Comparison of ENCODE assay signal across 8 cellular contexts in the genomic region with DNA sequence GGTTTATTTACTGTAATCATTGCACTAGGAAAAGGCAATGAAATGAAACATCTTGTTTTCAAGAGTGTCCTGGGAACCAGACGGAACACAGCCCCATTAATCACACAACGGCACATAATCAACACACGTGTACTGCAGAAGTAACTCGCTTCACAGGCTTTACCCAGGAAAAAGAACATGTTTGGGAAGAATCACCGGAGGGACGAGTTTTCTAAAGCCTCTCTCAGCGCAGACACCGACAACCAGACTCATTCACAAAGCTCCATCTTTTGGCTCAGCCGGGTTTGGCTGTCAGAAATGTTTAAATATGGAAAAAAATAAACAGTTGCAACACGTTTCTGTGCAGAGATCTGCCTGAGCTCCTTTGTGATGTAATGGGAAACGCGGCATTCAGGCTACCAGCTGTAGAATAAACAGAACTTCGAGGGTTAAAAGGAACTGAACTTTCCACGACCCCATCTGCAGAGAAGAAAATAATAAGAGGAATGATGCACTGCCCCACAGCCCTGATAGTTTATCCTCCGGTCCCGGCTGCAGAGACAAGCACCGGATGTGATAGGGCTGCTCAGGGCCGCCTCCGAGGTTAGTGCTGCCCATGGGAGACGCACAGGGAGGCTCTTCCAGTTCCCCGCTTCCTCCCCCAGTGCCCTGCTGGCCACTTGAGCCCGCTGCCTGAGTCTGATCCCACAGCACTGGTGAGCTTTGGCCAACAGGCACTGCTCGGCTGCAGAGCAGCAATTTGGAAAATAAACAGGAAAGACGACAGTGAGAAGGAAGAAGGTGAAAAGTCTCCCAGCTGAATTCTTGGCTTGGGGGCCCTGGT.
DNase-seq lines count a peak whose midpoint lies in the region; ATAC-seq and TF ChIP-seq lines count a peak whose summit lies in the region.

No MANE protein-coding gene starts in this region.

- H2AFZ ChIP-seq in parathyroid adenoma: no peak overlapping the region
- H2AFZ ChIP-seq in PC-9: no peak overlapping the region

- no peaks in the 10 kb centered on the region; the same call in 1 of the 2 replicates for H3F3A ChIP-seq in PC-9 (ENCODE audit: insufficient read depth, low read depth)

- H4K20me1 ChIP-seq in BLaER1 treated with 17β-estradiol and CSF1 and Interleukin-3, amounts not matched to agents 10 nM and 100 nM: peaks cover 0 to 29% (median 0%) of the 10 kb centered on the region in 11 experiments; a peak in 6 of 22 replicates
- no peaks in the 10 kb centered on the region; the same call in 1 of the 2 replicates for H4K20me1 ChIP-seq in PC-9 (ENCODE audit: insufficient read depth)

- peaks cover 50 to 91% (median 86%) of the 10 kb centered on the region in 11 experiments for H3K36me3 ChIP-seq in BLaER1 treated with 17β-estradiol and CSF1 and Interleukin-3, amounts not matched to agents 10 nM and 100 nM
- H3K36me3 ChIP-seq in parathyroid adenoma (ENCODE audit: control insufficient read depth, insufficient read depth, low read length) (no peaks in the 10 kb centered on the region), PC-9 (ENCODE audit: low read depth) (no peaks in the 10 kb centered on the region)

- H3K27ac ChIP-seq in BLaER1 treated with 17β-estradiol and CSF1 and Interleukin-3, amounts not matched to agents 10 nM and 100 nM: peak overlapping the region in 1 of 11 experiments; percentile 14; a peak in 1 of 22 replicates
- H3K27ac ChIP-seq in parathyroid adenoma (peak overlapping the region; percentile 15), PC-9 (no peak overlapping the region)

- no peaks in the 10 kb centered on the region for H3K27me3 ChIP-seq in BLaER1 treated with 17β-estradiol and CSF1 and Interleukin-3, amounts not matched to agents 10 nM and 100 nM
- no peaks in the 10 kb centered on the region for H3K27me3 ChIP-seq in parathyroid adenoma (ENCODE audit: control insufficient read depth, insufficient read depth, low read length)
- no peaks in the 10 kb centered on the region for H3K27me3 ChIP-seq in PC-9 (ENCODE audit: insufficient read depth, low read depth)

- no peak overlapping the region; a peak in 1 of 22 replicates for H3K9ac ChIP-seq in BLaER1 treated with 17β-estradiol and CSF1 and Interleukin-3, amounts not matched to agents 10 nM and 100 nM
- no peak overlapping the region for H3K9ac ChIP-seq in parathyroid adenoma

- peak; percentile 65 for ATAC-seq in SK-N-SH treated with all-trans-retinoic acid at 6 μM for 48 hours
- no peak for ATAC-seq in HG03439 (IDR thresholded peaks at IDR 0.05; ENCODE audit: unreplicated experiment)

- peak; percentile 95 for DNase-seq in fibroblast of the aortic adventitia (ENCODE audit: low read depth)
- DNase-seq in PC-9: no peak
- DNase-seq in DMS153 treated with DMSO at 0.1 percent for 48 hours (lab: John Stamatoyannopoulos, UW; ENCODE audit: unreplicated experiment): no peak
- no peak for DNase-seq in NCI-H2196 (lab: John Stamatoyannopoulos, UW; ENCODE audit: unreplicated experiment)

- no peaks in the 10 kb centered on the region for H3K9me3 ChIP-seq in BLaER1 treated with 17β-estradiol and CSF1 and Interleukin-3, amounts not matched to agents 10 nM and 100 nM (replicated peaks in 1 of 11)
- H3K9me3 ChIP-seq in parathyroid adenoma (ENCODE audit: control insufficient read depth, low read length): no peaks in the 10 kb centered on the region
- H3K9me3 ChIP-seq in PC-9 (ENCODE audit: insufficient read depth, low read depth): no peaks in the 10 kb centered on the region

- CTCF ChIA-PET in PC-9 (lab: Charles Lee): interaction anchor here (0.6 kb wide), 1 partner anchor 11 kb away, joined by 6 read pairs; no protein-coding TSS in a partner anchor

- POLR2A ChIA-PET in PC-9 (lab: Charles Lee; ENCODE audit: unreplicated experiment): no interaction called here

- H3K79me2 ChIP-seq in parathyroid adenoma: no peaks in the 10 kb centered on the region
- H3K79me2 ChIP-seq in PC-9 (ENCODE audit: low read depth): no peaks in the 10 kb centered on the region

- intact Hi-C loops in PC-9 (cut with micrococcal nuclease; ENCODE audit: unreplicated experiment): no loop called here

- BruUV-seq in PC-9 (replicated peaks; lab: Mats Ljungman, UMichigan): no TSS peak

- peak; percentile 39 for TF ChIP-seq CTCF in fibroblast of the aortic adventitia (IDR thresholded peaks at IDR 0.05; ENCODE audit: insufficient read depth, low read length)
- no peak for TF ChIP-seq CTCF in parathyroid adenoma (IDR thresholded peaks at IDR 0.05)
- TF ChIP-seq CTCF in PC-9 (conservative IDR thresholded peaks at IDR 0.05): no peak

- no peaks in the 10 kb centered on the region for H3K9me2 ChIP-seq in PC-9 (ENCODE audit: insufficient read depth)

- H3K4me2 ChIP-seq in BLaER1 treated with 17β-estradiol and CSF1 and Interleukin-3, amounts not matched to agents 10 nM and 100 nM: peak overlapping the region in 9 of 11 experiments; percentile 10 to 57 (median 43); a peak in 15 of 22 replicates
- no peak overlapping the region for H3K4me2 ChIP-seq in parathyroid adenoma (ENCODE audit: low read length)
- H3K4me2 ChIP-seq in PC-9: no peak overlapping the region

- H3K4me1 ChIP-seq in BLaER1 treated with 17β-estradiol and CSF1 and Interleukin-3, amounts not matched to agents 10 nM and 100 nM: peaks cover 21 to 55% (median 34%) of the 10 kb centered on the region in 10 experiments
- H3K4me1 ChIP-seq in parathyroid adenoma (peaks cover 5% of the 10 kb centered on the region), PC-9 (replicated peaks; ENCODE audit: insufficient read depth) (no peaks in the 10 kb centered on the region)

- no peak overlapping the region for H3K4me3 ChIP-seq in BLaER1 treated with 17β-estradiol and CSF1 and Interleukin-3, amounts not matched to agents 10 nM and 100 nM
- H3K4me3 ChIP-seq in fibroblast of the aortic adventitia (ENCODE audit: low read depth, low read length) (peak overlapping the region; percentile 9), parathyroid adenoma (ENCODE audit: low read depth, low read length) (no peak overlapping the region), PC-9 (no peak overlapping the region)

TF ChIP-seq in SK-N-SH treated with all-trans-retinoic acid at 6 μM for 48 hours, 23 proteins besides CTCF, POLR2A, EP300 and RAD21 (continues in another document):
- peak; percentile 43 for TF ChIP-seq ZNF8 (CRISPR knock-in tag; IDR thresholded peaks at IDR 0.05)
- peak; percentile 40; the same call in 1 of the 2 replicates for TF ChIP-seq ARNTL (CRISPR knock-in tag; IDR thresholded peaks at IDR 0.05; ENCODE audit: borderline replicate concordance, low read depth)
- TF ChIP-seq TOX (CRISPR knock-in tag; IDR thresholded peaks at IDR 0.05; ENCODE audit: borderline replicate concordance): no peak
- peak; percentile 39 for TF ChIP-seq ISL1 (CRISPR knock-in tag; IDR thresholded peaks at IDR 0.05)
- peak; percentile 65; the same call in 1 of the 2 replicates for TF ChIP-seq ZC3H10 (CRISPR knock-in tag; IDR thresholded peaks at IDR 0.05)
- TF ChIP-seq BACH2 (CRISPR knock-in tag; IDR thresholded peaks at IDR 0.05; ENCODE audit: borderline replicate concordance): no peak; the same call in 1 of the 2 replicates
- TF ChIP-seq, protein P1, sequence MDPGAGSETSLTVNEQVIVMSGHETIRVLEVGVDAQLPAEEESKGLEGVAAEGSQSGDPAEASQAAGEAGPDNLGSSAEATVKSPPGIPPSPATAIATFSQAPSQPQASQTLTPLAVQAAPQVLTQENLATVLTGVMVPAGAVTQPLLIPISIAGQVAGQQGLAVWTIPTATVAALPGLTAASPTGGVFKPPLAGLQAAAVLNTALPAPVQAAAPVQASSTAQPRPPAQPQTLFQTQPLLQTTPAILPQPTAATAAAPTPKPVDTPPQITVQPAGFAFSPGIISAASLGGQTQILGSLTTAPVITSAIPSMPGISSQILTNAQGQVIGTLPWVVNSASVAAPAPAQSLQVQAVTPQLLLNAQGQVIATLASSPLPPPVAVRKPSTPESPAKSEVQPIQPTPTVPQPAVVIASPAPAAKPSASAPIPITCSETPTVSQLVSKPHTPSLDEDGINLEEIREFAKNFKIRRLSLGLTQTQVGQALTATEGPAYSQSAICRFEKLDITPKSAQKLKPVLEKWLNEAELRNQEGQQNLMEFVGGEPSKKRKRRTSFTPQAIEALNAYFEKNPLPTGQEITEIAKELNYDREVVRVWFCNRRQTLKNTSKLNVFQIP (CRISPR knock-in tag; IDR thresholded peaks at IDR 0.05; ENCODE audit: borderline replicate concordance, low read depth): no peak
- TF ChIP-seq, protein P2, sequence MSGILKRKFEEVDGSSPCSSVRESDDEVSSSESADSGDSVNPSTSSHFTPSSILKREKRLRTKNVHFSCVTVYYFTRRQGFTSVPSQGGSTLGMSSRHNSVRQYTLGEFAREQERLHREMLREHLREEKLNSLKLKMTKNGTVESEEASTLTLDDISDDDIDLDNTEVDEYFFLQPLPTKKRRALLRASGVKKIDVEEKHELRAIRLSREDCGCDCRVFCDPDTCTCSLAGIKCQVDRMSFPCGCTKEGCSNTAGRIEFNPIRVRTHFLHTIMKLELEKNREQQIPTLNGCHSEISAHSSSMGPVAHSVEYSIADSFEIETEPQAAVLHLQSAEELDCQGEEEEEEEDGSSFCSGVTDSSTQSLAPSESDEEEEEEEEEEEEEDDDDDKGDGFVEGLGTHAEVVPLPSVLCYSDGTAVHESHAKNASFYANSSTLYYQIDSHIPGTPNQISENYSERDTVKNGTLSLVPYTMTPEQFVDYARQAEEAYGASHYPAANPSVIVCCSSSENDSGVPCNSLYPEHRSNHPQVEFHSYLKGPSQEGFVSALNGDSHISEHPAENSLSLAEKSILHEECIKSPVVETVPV (CRISPR knock-in tag; IDR thresholded peaks at IDR 0.05): no peak
- peak; percentile 80; the same call in 1 of the 2 replicates for TF ChIP-seq RARB (CRISPR knock-in tag; IDR thresholded peaks at IDR 0.05)
- 0 out of 2 replicates have a peak, but pooled peaks have one; percentile 11 for TF ChIP-seq ZFP3 (CRISPR knock-in tag; IDR thresholded peaks at IDR 0.05)
- TF ChIP-seq PPARA (CRISPR knock-in tag; IDR thresholded peaks at IDR 0.05; ENCODE audit: borderline replicate concordance): 0 out of 2 replicates have a peak, but pooled peaks have one; percentile 7
- no peak for TF ChIP-seq OSR1 (CRISPR knock-in tag; IDR thresholded peaks at IDR 0.05)

Comparison
In these comparisons a context has a peak if more than half of its experiments do, and no peak if none do; other contexts are left out.
1. H3K4me2 ChIP-seq: peak in BLaER1 treated with 17β-estradiol and CSF1 and Interleukin-3, amounts not matched to agents 10 nM and 100 nM (9 of 11); none in parathyroid adenoma (single experiment) and PC-9 (single experiment).